Comparison of ENCODE assay signal across 1 cellular context in genomic region chr1:4068076-4068475, GRCh38.
TF ChIP-seq lines count a peak whose summit lies in the region.

No MANE protein-coding gene starts in this region.

TF ChIP-seq in H1, 55 proteins besides CTCF, POLR2A, EP300 and RAD21 (continued from another document):
- TF ChIP-seq E2F6 (IDR thresholded peaks at IDR 0.05) (no peak), SP2 (IDR thresholded peaks at IDR 0.05; ENCODE audit: low read length) (no peak), SIRT6 (IDR thresholded peaks at IDR 0.05; ENCODE audit: low read length) (no peak), RBBP5 (IDR thresholded peaks at IDR 0.05; ENCODE audit: borderline replicate concordance, low read depth, low read length) (no peak)
- TF ChIP-seq, protein P1, sequence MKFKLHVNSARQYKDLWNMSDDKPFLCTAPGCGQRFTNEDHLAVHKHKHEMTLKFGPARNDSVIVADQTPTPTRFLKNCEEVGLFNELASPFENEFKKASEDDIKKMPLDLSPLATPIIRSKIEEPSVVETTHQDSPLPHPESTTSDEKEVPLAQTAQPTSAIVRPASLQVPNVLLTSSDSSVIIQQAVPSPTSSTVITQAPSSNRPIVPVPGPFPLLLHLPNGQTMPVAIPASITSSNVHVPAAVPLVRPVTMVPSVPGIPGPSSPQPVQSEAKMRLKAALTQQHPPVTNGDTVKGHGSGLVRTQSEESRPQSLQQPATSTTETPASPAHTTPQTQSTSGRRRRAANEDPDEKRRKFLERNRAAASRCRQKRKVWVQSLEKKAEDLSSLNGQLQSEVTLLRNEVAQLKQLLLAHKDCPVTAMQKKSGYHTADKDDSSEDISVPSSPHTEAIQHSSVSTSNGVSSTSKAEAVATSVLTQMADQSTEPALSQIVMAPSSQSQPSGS (IDR thresholded peaks at IDR 0.05; ENCODE audit: low read length), result no peak
TF ChIP-seq in H1: peak in this region for 0.
